7 cellular contexts compared by ENCODE assay signal in the genomic region with DNA sequence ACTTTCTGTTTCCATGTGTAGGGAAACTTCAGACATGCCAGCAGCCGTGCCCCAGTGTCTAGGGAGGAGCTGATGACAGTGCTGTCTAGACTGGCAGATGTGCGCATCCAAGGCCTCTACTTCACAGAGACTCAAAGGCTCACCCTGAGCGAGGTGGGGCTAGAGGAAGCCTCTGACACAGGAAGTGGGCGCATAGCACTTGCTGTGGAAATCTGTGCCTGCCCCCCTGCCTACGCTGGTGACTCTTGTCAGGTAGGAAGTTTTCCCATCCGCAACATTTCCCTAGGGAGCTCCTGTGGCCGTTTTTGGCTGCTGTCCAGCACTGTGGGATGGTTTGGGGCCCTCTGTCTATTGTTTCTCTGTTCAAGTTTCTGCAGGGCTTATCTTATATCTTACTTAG.
DNase-seq lines count a peak whose midpoint lies in the region; ATAC-seq lines count a peak whose summit lies in the region.

No MANE protein-coding gene starts in this region.

- DNase-seq in T1000 (lab: John Stamatoyannopoulos, UW) (peak; percentile 28), DMS114 treated with DMSO at 0.1 percent for 48 hours (lab: John Stamatoyannopoulos, UW; ENCODE audit: unreplicated experiment) (no peak), hippocampal formation (lab: John Stamatoyannopoulos, UW) (no peak)
- peak; percentile 80 for DNase-seq in central memory CD4-positive, alpha-beta T cell
- DNase-seq in stimulated activated CD4-positive, alpha-beta T cell treated with anti-CD3 and anti-CD28 coated beads, TNF-alpha, amount 100 ng/mL, for 1 hour (ENCODE audit: low read depth in 3 of 3, low spot score in 1 of 3), result peak; percentile 21 to 60 (median 55)

- ATAC-seq in GM19438 (IDR thresholded peaks at IDR 0.05; ENCODE audit: low read depth, unreplicated experiment) (peak; percentile 86), HG03571 (IDR thresholded peaks at IDR 0.05; ENCODE audit: unreplicated experiment) (peak; percentile 86)

Comparison
In these comparisons a context has a peak if more than half of its experiments do, and no peak if none do; other contexts are left out.
1. DNase-seq: peak in T1000 (single experiment), central memory CD4-positive, alpha-beta T cell (single experiment) and stimulated activated CD4-positive, alpha-beta T cell treated with anti-CD3 and anti-CD28 coated beads, TNF-alpha, amount 100 ng/mL, for 1 hour (3 of 3); none in DMS114 treated with DMSO at 0.1 percent for 48 hours (single experiment) and hippocampal formation (0 of 2).